In the genomic region with DNA sequence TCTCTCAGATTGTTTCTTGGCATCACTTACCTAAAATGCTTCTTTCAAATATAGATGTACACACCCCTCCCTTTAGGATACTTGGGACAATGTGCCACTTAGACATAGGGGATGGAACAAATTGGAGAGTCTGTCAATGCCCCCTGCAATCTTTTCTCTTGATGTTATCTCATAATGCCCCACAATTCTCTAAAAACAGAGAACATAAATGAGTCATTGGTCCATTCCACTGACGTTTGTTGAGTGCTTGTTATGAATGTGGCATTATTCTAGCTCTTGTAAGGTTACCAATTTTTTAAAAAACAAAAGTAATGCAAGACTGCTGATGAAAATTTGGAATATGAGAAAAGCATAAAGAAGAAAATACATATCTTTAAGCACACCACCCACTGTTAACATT, we compare ENCODE assay signal across 36 cellular contexts. TPM values are rescaled to one million over a fixed set of nuclear protein-coding genes. Genes with fewer than 3 reads are reported as not detected.
"Had no signal": no experiment of that assay in that cellular context is flagged by ENCODE, and none has a peak within 500 bp of the region (broad histone marks: within the 10 kb centered on the region; RNA-seq: fewer than 3 reads in every experiment).

No MANE protein-coding gene starts in this region.

- H3K36me3 ChIP-seq: ascending aorta, cardiac muscle cell had no signal

- H3K4me1 ChIP-seq: ascending aorta had no signal

- H3K36me3 Mint-ChIP-seq: activated CD4-positive, alpha-beta memory T cell treated with anti-CD3 and anti-CD28 coated beads for 36 hours; activated naive CD4-positive, alpha-beta T cell treated with anti-CD3 and anti-CD28 coated beads, Interleukin-2, amount 10 ng/mL, durations not matched to agents 7 days and 5 days; activated naive CD4-positive, alpha-beta T cell treated with anti-CD3 and anti-CD28 coated beads, Interleukin-2, amount 50 U/mL, for 24 hours; activated naive CD8-positive, alpha-beta T cell; activated naive CD8-positive, alpha-beta T cell treated with anti-CD3 and anti-CD28 coated beads, Interleukin-2, amount 10 ng/mL, durations not matched to agents 7 days and 5 days; brain had no signal

- H3K4me3 Mint-ChIP-seq: activated B cell treated with CpG ODN at 0.5 μM for 24 hours; activated CD4-positive, alpha-beta memory T cell treated with anti-CD3 and anti-CD28 coated beads for 36 hours; activated CD4-positive, alpha-beta T cell treated with anti-CD3 and anti-CD28 coated beads, Interleukin-2, amount 10 ng/mL, durations not matched to agents 24 days and 14 days; activated CD8-positive, alpha-beta T cell treated with anti-CD3 and anti-CD28 coated beads for 36 hours; activated naive CD4-positive, alpha-beta T cell treated with anti-CD3 and anti-CD28 coated beads, Interleukin-2, amount 10 ng/mL, durations not matched to agents 7 days and 5 days; activated naive CD4-positive, alpha-beta T cell treated with anti-CD3 and anti-CD28 coated beads, Interleukin-2, amount 50 U/mL, for 24 hours; activated naive CD8-positive, alpha-beta T cell; activated naive CD8-positive, alpha-beta T cell treated with anti-CD3 and anti-CD28 coated beads, Interleukin-2, amount 10 ng/mL, durations not matched to agents 7 days and 5 days; activated naive CD8-positive, alpha-beta T cell treated with anti-CD3 and anti-CD28 coated beads, Interleukin-2, amount 50 U/mL, for 24 hours; activated T-cell treated with anti-CD3 and anti-CD28 coated beads, Interleukin-2, amount 50 U/mL, for 24 hours; activated T-helper 1 cell treated with anti-CD3 and anti-CD28 coated beads, Interleukin-12 subunit alpha, Interleukin-12 subunit beta, Interleukin-2, Interleukin-4 antibody, amounts not matched to agents 30 ng/mL and 10 ng/mL and 1 ng/mL, durations not matched to agents 14 hours and 24 hours and 36 hours; brain; central memory CD8-positive, alpha-beta T cell; T-helper 1 cell treated with Interleukin-12 subunit alpha and Interleukin-12 subunit beta and Interleukin-4 antibody, amounts not matched to agents 30 μg/mL and 1 μg/mL, for 36 hours; T-helper 2 cell treated with Interferon-gamma antibody and Interleukin-4, amounts not matched to agents 5 μg/mL and 100 μg/mL, for 36 hours had no signal

- H3K9me3 ChIP-seq: ascending aorta had no signal

- ATAC-seq: activated CD8-positive, alpha-beta T cell treated with anti-CD3 and anti-CD28 coated beads for 36 hours; activated naive CD8-positive, alpha-beta T cell treated with anti-CD3 and anti-CD28 coated beads, Interleukin-2, amount 50 U/mL, for 24 hours had no signal

- H3K27me3 ChIP-seq: ascending aorta, cardiac muscle cell had no signal

- H3K9me3 Mint-ChIP-seq: activated B cell treated with CpG ODN at 0.5 μM for 24 hours; activated CD4-positive, alpha-beta memory T cell treated with anti-CD3 and anti-CD28 coated beads for 36 hours; activated CD4-positive, alpha-beta T cell treated with anti-CD3 and anti-CD28 coated beads, Interleukin-2, amount 10 ng/mL, durations not matched to agents 24 days and 14 days; activated CD8-positive, alpha-beta T cell treated with anti-CD3 and anti-CD28 coated beads for 36 hours; activated naive CD4-positive, alpha-beta T cell treated with anti-CD3 and anti-CD28 coated beads, Interleukin-2, amount 10 ng/mL, durations not matched to agents 7 days and 5 days; activated naive CD4-positive, alpha-beta T cell treated with anti-CD3 and anti-CD28 coated beads, Interleukin-2, amount 50 U/mL, for 24 hours; activated naive CD8-positive, alpha-beta T cell treated with anti-CD3 and anti-CD28 coated beads, Interleukin-2, amount 10 ng/mL, durations not matched to agents 7 days and 5 days; activated naive CD8-positive, alpha-beta T cell treated with anti-CD3 and anti-CD28 coated beads, Interleukin-2, amount 50 U/mL, for 24 hours; activated T-cell treated with anti-CD3 and anti-CD28 coated beads, Interleukin-2, amount 50 U/mL, for 24 hours; activated T-helper 1 cell treated with anti-CD3 and anti-CD28 coated beads, Interleukin-12 subunit alpha, Interleukin-12 subunit beta, Interleukin-2, Interleukin-4 antibody, amounts not matched to agents 30 ng/mL and 10 ng/mL and 1 ng/mL, durations not matched to agents 14 hours and 24 hours and 36 hours; activated T-helper 2 cell treated with anti-CD3 and anti-CD28 coated beads, Interferon-gamma antibody, Interleukin-2, Interleukin-4, amounts not matched to agents 10 μg/mL and 5 μg/mL and 100 μg/mL, durations not matched to agents 14 hours and 24 hours and 36 hours; central memory CD8-positive, alpha-beta T cell; T-helper 1 cell treated with Interleukin-12 subunit alpha and Interleukin-12 subunit beta and Interleukin-4 antibody, amounts not matched to agents 30 μg/mL and 1 μg/mL, for 36 hours; T-helper 2 cell treated with Interferon-gamma antibody and Interleukin-4, amounts not matched to agents 5 μg/mL and 100 μg/mL, for 36 hours had no signal

- H3K4me3 ChIP-seq: ascending aorta, cardiac muscle cell had no signal

- H3K27ac ChIP-seq: ascending aorta, cardiac muscle cell, VCaP had no signal

- H3K27me3 Mint-ChIP-seq: activated naive CD8-positive, alpha-beta T cell had no signal

- H3K4me1 Mint-ChIP-seq: activated B cell treated with CpG ODN at 0.5 μM for 24 hours; activated CD4-positive, alpha-beta T cell treated with anti-CD3 and anti-CD28 coated beads, Interleukin-2, amount 10 ng/mL, durations not matched to agents 24 days and 14 days; activated naive CD4-positive, alpha-beta T cell treated with anti-CD3 and anti-CD28 coated beads, Interleukin-2, amount 10 ng/mL, durations not matched to agents 7 days and 5 days; activated naive CD4-positive, alpha-beta T cell treated with anti-CD3 and anti-CD28 coated beads, Interleukin-2, amount 50 U/mL, for 24 hours; activated naive CD8-positive, alpha-beta T cell treated with anti-CD3 and anti-CD28 coated beads, Interleukin-2, amount 10 ng/mL, durations not matched to agents 7 days and 5 days; central memory CD8-positive, alpha-beta T cell had no signal

- H3K27ac Mint-ChIP-seq: activated B cell treated with CpG ODN at 0.5 μM for 24 hours; activated CD4-positive, alpha-beta memory T cell treated with anti-CD3 and anti-CD28 coated beads for 36 hours; activated CD4-positive, alpha-beta T cell treated with anti-CD3 and anti-CD28 coated beads, Interleukin-2, amount 10 ng/mL, durations not matched to agents 24 days and 14 days; activated CD8-positive, alpha-beta T cell treated with anti-CD3 and anti-CD28 coated beads for 36 hours; activated naive CD4-positive, alpha-beta T cell treated with anti-CD3 and anti-CD28 coated beads, Interleukin-2, amount 10 ng/mL, durations not matched to agents 7 days and 5 days; activated naive CD4-positive, alpha-beta T cell treated with anti-CD3 and anti-CD28 coated beads, Interleukin-2, amount 50 U/mL, for 24 hours; activated naive CD8-positive, alpha-beta T cell; activated naive CD8-positive, alpha-beta T cell treated with anti-CD3 and anti-CD28 coated beads, Interleukin-2, amount 10 ng/mL, durations not matched to agents 7 days and 5 days; activated naive CD8-positive, alpha-beta T cell treated with anti-CD3 and anti-CD28 coated beads, Interleukin-2, amount 50 U/mL, for 24 hours; activated T-cell treated with anti-CD3 and anti-CD28 coated beads, Interleukin-2, amount 50 U/mL, for 24 hours; activated T-helper 1 cell treated with anti-CD3 and anti-CD28 coated beads, Interleukin-12 subunit alpha, Interleukin-12 subunit beta, Interleukin-2, Interleukin-4 antibody, amounts not matched to agents 30 ng/mL and 10 ng/mL and 1 ng/mL, durations not matched to agents 14 hours and 24 hours and 36 hours; activated T-helper 2 cell treated with anti-CD3 and anti-CD28 coated beads, Interferon-gamma antibody, Interleukin-2, Interleukin-4, amounts not matched to agents 10 μg/mL and 5 μg/mL and 100 μg/mL, durations not matched to agents 14 hours and 24 hours and 36 hours; brain; T-helper 1 cell treated with Interleukin-12 subunit alpha and Interleukin-12 subunit beta and Interleukin-4 antibody, amounts not matched to agents 30 μg/mL and 1 μg/mL, for 36 hours; T-helper 2 cell treated with Interferon-gamma antibody and Interleukin-4, amounts not matched to agents 5 μg/mL and 100 μg/mL, for 36 hours had no signal

- DNase-seq: activated B cell treated with CpG ODN at 0.5 μM for 24 hours; activated CD4-positive, alpha-beta memory T cell treated with anti-CD3 and anti-CD28 coated beads for 36 hours; activated CD4-positive, alpha-beta T cell treated with anti-CD3 and anti-CD28 coated beads for 4 hours; activated CD4-positive, alpha-beta T cell treated with anti-CD3 and anti-CD28 coated beads, Interleukin-2, amount 10 ng/mL, durations not matched to agents 24 days and 14 days; activated CD4-positive, alpha-beta T cell treated with anti-CD3 and anti-CD28 coated beads, Interleukin-2, amount 50 U/mL, for 1 hour; activated CD4-positive, alpha-beta T cell treated with anti-CD3 and anti-CD28 coated beads, Interleukin-2, amount 50 U/mL, for 4 hours; activated CD4-positive, CD25-positive, alpha-beta regulatory T cell treated with anti-CD3 and anti-CD28 coated beads, Interleukin-2, amount 50 U/mL, for 72 hours; activated CD8-positive, alpha-beta memory T cell treated with anti-CD3 and anti-CD28 coated beads, Interleukin-2, amount 50 U/mL, for 4 hours; activated CD8-positive, alpha-beta T cell treated with anti-CD3 and anti-CD28 coated beads for 36 hours; activated effector memory CD4-positive, alpha-beta T cell treated with Interleukin-2 at 50 U/mL for 16 hours; activated gamma-delta T cell; activated naive CD4-positive, alpha-beta T cell treated with anti-CD3 and anti-CD28 coated beads, Interleukin-2, amount 10 ng/mL, durations not matched to agents 7 days and 5 days; activated naive CD4-positive, alpha-beta T cell treated with Interleukin-2 at 50 U/mL for 16 hours; activated naive CD8-positive, alpha-beta T cell treated with anti-CD3 and anti-CD28 coated beads, Interleukin-2, amount 10 ng/mL, durations not matched to agents 7 days and 5 days; activated naive CD8-positive, alpha-beta T cell treated with anti-CD3 and anti-CD28 coated beads, Interleukin-2, amount 50 U/mL, for 24 hours; activated T-cell treated with anti-CD3 and anti-CD28 coated beads, Interleukin-2, amount 50 U/mL, for 24 hours; amygdala; anterior cingulate cortex; caudate nucleus; cerebellar nuclear complex; T-helper 1 cell; T-helper 9 cell had no signal

RNA-seq across cellular contexts. Expression of gene SMIM11, which starts 5.6 kb away (rescaled TPM):
- total RNA-seq: ascending aorta had no signal

RNA-seq across cellular contexts. Expression of gene KCNE2, which starts 5.9 kb away (rescaled TPM):
- total RNA-seq: activated B cell treated with CpG ODN at 0.5 μM for 24 hours; activated CD4-positive, alpha-beta memory T cell treated with anti-CD3 and anti-CD28 coated beads for 36 hours; activated CD4-positive, alpha-beta T cell treated with anti-CD3 and anti-CD28 coated beads, Interleukin-2, amount 10 ng/mL, durations not matched to agents 24 days and 14 days; activated CD8-positive, alpha-beta memory T cell treated with anti-CD3 and anti-CD28 coated beads for 36 hours; activated CD8-positive, alpha-beta T cell treated with anti-CD3 and anti-CD28 coated beads for 36 hours; activated naive CD8-positive, alpha-beta T cell treated with anti-CD3 and anti-CD28 coated beads, Interleukin-2, amount 10 ng/mL, durations not matched to agents 7 days and 5 days; activated T-helper 1 cell treated with anti-CD3 and anti-CD28 coated beads, Interleukin-12 subunit alpha, Interleukin-12 subunit beta, Interleukin-2, Interleukin-4 antibody, amounts not matched to agents 30 ng/mL and 10 ng/mL and 1 ng/mL, durations not matched to agents 14 hours and 24 hours and 36 hours; activated T-helper 2 cell treated with anti-CD3 and anti-CD28 coated beads, Interferon-gamma antibody, Interleukin-2, Interleukin-4, amounts not matched to agents 10 μg/mL and 5 μg/mL and 100 μg/mL, durations not matched to agents 14 hours and 24 hours and 36 hours; ascending aorta; bronchial epithelial cell had no signal

RNA-seq across cellular contexts. Expression of gene SMIM34, which starts 54.0 kb away (rescaled TPM):
- total RNA-seq: activated B cell treated with CpG ODN at 0.5 μM for 24 hours; activated CD4-positive, alpha-beta memory T cell treated with anti-CD3 and anti-CD28 coated beads for 36 hours; activated CD4-positive, alpha-beta T cell treated with anti-CD3 and anti-CD28 coated beads, Interleukin-2, amount 10 ng/mL, durations not matched to agents 24 days and 14 days; activated CD8-positive, alpha-beta memory T cell treated with anti-CD3 and anti-CD28 coated beads for 36 hours; activated CD8-positive, alpha-beta T cell treated with anti-CD3 and anti-CD28 coated beads for 36 hours; activated naive CD8-positive, alpha-beta T cell treated with anti-CD3 and anti-CD28 coated beads, Interleukin-2, amount 10 ng/mL, durations not matched to agents 7 days and 5 days; activated T-helper 1 cell treated with anti-CD3 and anti-CD28 coated beads, Interleukin-12 subunit alpha, Interleukin-12 subunit beta, Interleukin-2, Interleukin-4 antibody, amounts not matched to agents 30 ng/mL and 10 ng/mL and 1 ng/mL, durations not matched to agents 14 hours and 24 hours and 36 hours; activated T-helper 2 cell treated with anti-CD3 and anti-CD28 coated beads, Interferon-gamma antibody, Interleukin-2, Interleukin-4, amounts not matched to agents 10 μg/mL and 5 μg/mL and 100 μg/mL, durations not matched to agents 14 hours and 24 hours and 36 hours; ascending aorta; cardiac muscle cell; chondrocyte had no signal
- polyA plus RNA-seq: cardiac muscle cell had no signal
